Comparison of ENCODE assay signal across 1 cellular context in genomic region chr4:101127176-101127790, GRCh38.
TF ChIP-seq lines count a peak whose summit lies in the region.

No MANE protein-coding gene starts in this region.

TF ChIP-seq in GM12878, 131 proteins besides CTCF, POLR2A, EP300 and RAD21 (continued from another document):
- TF ChIP-seq ZNF592 (IDR thresholded peaks at IDR 0.05) (no peak), SPI1 (IDR thresholded peaks at IDR 0.05; ENCODE audit: borderline replicate concordance, insufficient read depth, low read depth, low read length) (no peak), SUZ12 (IDR thresholded peaks at IDR 0.05; ENCODE audit: unreplicated experiment) (no peak), SKIL (IDR thresholded peaks at IDR 0.05; ENCODE audit: low read depth, poor library complexity, severe bottlenecking) (no peak), SRF (IDR thresholded peaks at IDR 0.05; ENCODE audit: low read depth in 2 of 2, low read length in 2 of 2) (no peak), PAX8 (IDR thresholded peaks at IDR 0.05) (no peak)
TF ChIP-seq in GM12878: peak in this region for 2.
